ENCODE assay signal across 21 cellular contexts in the genomic region with DNA sequence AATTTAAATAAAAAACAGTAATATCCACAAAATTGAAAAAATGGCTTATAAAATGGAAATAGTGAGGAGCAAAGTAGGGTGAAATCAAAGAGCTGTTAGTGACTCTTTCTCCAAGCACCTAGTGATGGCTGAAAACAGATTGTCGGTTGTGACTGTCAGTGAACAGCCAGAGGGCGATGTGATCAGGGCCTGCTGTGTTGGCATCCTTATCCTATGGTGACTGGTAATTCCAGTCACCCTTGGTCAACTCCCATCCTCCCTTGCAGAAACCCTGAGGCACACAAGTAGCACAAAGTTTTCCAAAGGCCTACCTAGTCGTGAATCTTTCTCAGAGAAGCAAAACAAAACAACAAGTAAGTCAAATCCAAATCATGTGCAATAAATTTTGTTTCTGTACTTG.
DNase-seq lines count a peak whose midpoint lies in the region; ATAC-seq and TF ChIP-seq lines count a peak whose summit lies in the region.
"Had no signal": no experiment of that assay in that cellular context is flagged by ENCODE, and none has a peak within 500 bp of the region (broad histone marks: within the 10 kb centered on the region; RNA-seq: fewer than 3 reads in every experiment).

No MANE protein-coding gene starts in this region.

- no peak for TF ChIP-seq CTCF in SK-N-SH (IDR thresholded peaks at IDR 0.05)
- no peak for TF ChIP-seq CTCF in glutamatergic neuron (IDR thresholded peaks at IDR 0.05; ENCODE audit: partially characterized antibody, unreplicated experiment)
- no peak for TF ChIP-seq CTCF in uterus (IDR thresholded peaks at IDR 0.05)

- peaks cover 2% of the 10 kb centered on the region for H3K27me3 Mint-ChIP-seq in glutamatergic neuron (ENCODE audit: unreplicated experiment)
- no peaks in the 10 kb centered on the region for H3K27me3 Mint-ChIP-seq in activated naive CD4-positive, alpha-beta T cell treated with anti-CD3 and anti-CD28 coated beads for 36 hours (ENCODE audit: low read depth)
- H3K27me3 Mint-ChIP-seq: CD4-positive, alpha-beta T cell; stimulated activated memory B cell treated with anti-CD40 and anti-IgM and Interleukin-4, amounts not matched to agents 10 μg/mL and 1 μg/mL and 100 μg/mL, for 72 hours had no signal

- 34% methylated on average over 3 of the region's 3 CpGs for WGBS in SK-N-SH (ENCODE audit: low lambda C conversion rate)

- H3K27me3 ChIP-seq in SK-N-SH (ENCODE audit: insufficient read depth): no peaks in the 10 kb centered on the region
- no peaks in the 10 kb centered on the region for H3K27me3 ChIP-seq in uterus
- H3K27me3 ChIP-seq: ascending aorta had no signal

- no peak overlapping the region for H3K4me3 Mint-ChIP-seq in glutamatergic neuron (ENCODE audit: unreplicated experiment)
- H3K4me3 Mint-ChIP-seq in activated naive CD4-positive, alpha-beta T cell treated with anti-CD3 and anti-CD28 coated beads for 36 hours: no peak overlapping the region
- H3K4me3 Mint-ChIP-seq: CD4-positive, alpha-beta T cell; stimulated activated memory B cell treated with anti-CD40 and anti-IgM and Interleukin-4, amounts not matched to agents 10 μg/mL and 1 μg/mL and 100 μg/mL, for 72 hours had no signal

- H3K9me3 Mint-ChIP-seq in glutamatergic neuron (ENCODE audit: unreplicated experiment): no peaks in the 10 kb centered on the region
- H3K9me3 Mint-ChIP-seq in activated naive CD4-positive, alpha-beta T cell treated with anti-CD3 and anti-CD28 coated beads for 36 hours: peaks cover 11% of the 10 kb centered on the region

- H3K4me3 ChIP-seq in SK-N-SH (ENCODE audit: low read depth in 2 of 2, low read length in 1 of 2) (no peak overlapping the region), uterus (no peak overlapping the region)
- H3K4me3 ChIP-seq: A549, ascending aorta, mucosa of descending colon had no signal

- POLR2A ChIA-PET in SK-N-SH (lab: Yijun Ruan, JAX): no interaction called here

- no peak overlapping the region for H3K4me2 ChIP-seq in SK-N-SH
- H3K4me2 ChIP-seq: A549 had no signal

- H3K27ac ChIP-seq in SK-N-SH (ENCODE audit: low read depth in 2 of 2, low read length in 1 of 2) (no peak overlapping the region), uterus (peak overlapping the region; percentile 56 to 63)
- H3K27ac ChIP-seq: A549, ascending aorta had no signal

- H3K27ac Mint-ChIP-seq in glutamatergic neuron (ENCODE audit: unreplicated experiment): no peak overlapping the region
- no peak overlapping the region for H3K27ac Mint-ChIP-seq in activated naive CD4-positive, alpha-beta T cell treated with anti-CD3 and anti-CD28 coated beads for 36 hours
- H3K27ac Mint-ChIP-seq: CD4-positive, alpha-beta T cell; stimulated activated memory B cell treated with anti-CD40 and anti-IgM and Interleukin-4, amounts not matched to agents 10 μg/mL and 1 μg/mL and 100 μg/mL, for 72 hours had no signal

- no peak overlapping the region for H2AFZ ChIP-seq in SK-N-SH (ENCODE audit: low read depth)

- no peak for TF ChIP-seq EP300 in SK-N-SH (IDR thresholded peaks at IDR 0.05; ENCODE audit: borderline replicate concordance in 1 of 2, low read depth in 1 of 2, low read length in 1 of 2)

- H4K20me1 ChIP-seq in SK-N-SH (ENCODE audit: insufficient read depth): no peaks in the 10 kb centered on the region

- in situ Hi-C loops in SK-MEL-5 (cut with HindIII; ENCODE audit: low pct_unique_long_range_greater_than_20kb, low sequenced_read_pairs): no loop called here

- H3K36me3 ChIP-seq in SK-N-SH (replicated peaks in 1 of 2; ENCODE audit: control insufficient read depth in 1 of 2, insufficient read depth in 2 of 2, low read length in 1 of 2): no peaks in the 10 kb centered on the region
- H3K36me3 ChIP-seq in uterus: no peaks in the 10 kb centered on the region
- H3K36me3 ChIP-seq: ascending aorta had no signal

- CTCF ChIA-PET in SK-N-SH (lab: Yijun Ruan, JAX): interaction anchor here (1.4 kb wide), 1 partner anchor 81 kb away, joined by 3 read pairs; no protein-coding TSS in a partner anchor
- CTCF ChIA-PET in activated naive CD4-positive, alpha-beta T cell treated with anti-CD3 and anti-CD28 coated beads for 36 hours (lab: Charles Lee): no interaction called here

- H3K4me1 Mint-ChIP-seq in glutamatergic neuron (ENCODE audit: low read depth, unreplicated experiment): no peaks in the 10 kb centered on the region
- H3K4me1 Mint-ChIP-seq in activated naive CD4-positive, alpha-beta T cell treated with anti-CD3 and anti-CD28 coated beads for 36 hours (ENCODE audit: low read depth): no peaks in the 10 kb centered on the region
- H3K4me1 Mint-ChIP-seq: stimulated activated memory B cell treated with anti-CD40 and anti-IgM and Interleukin-4, amounts not matched to agents 10 μg/mL and 1 μg/mL and 100 μg/mL, for 72 hours had no signal

- peaks cover 0 to 6% of the 10 kb centered on the region in 2 experiments; a peak in 2 of 4 replicates for H3K4me1 ChIP-seq in SK-N-SH (ENCODE audit: control insufficient read depth in 1 of 2, insufficient read depth in 2 of 2, low read depth in 1 of 2, low read length in 1 of 2)
- no peaks in the 10 kb centered on the region for H3K4me1 ChIP-seq in uterus
- H3K4me1 ChIP-seq: A549, ascending aorta had no signal

- H3K9ac ChIP-seq in SK-N-SH: no peak overlapping the region

- no peaks in the 10 kb centered on the region for H3F3A ChIP-seq in SK-N-SH (replicated peaks; ENCODE audit: insufficient read depth)

- DNase-seq in SK-N-SH: peak; percentile 3
- DNase-seq in SK-MEL-5 (ENCODE audit: low read depth, low spot score): peak; percentile 9
- peak; percentile 16 for DNase-seq in glutamatergic neuron
- no peak for DNase-seq in uterus
- DNase-seq in activated naive CD4-positive, alpha-beta T cell treated with anti-CD3 and anti-CD28 coated beads for 36 hours: no peak
- DNase-seq in hepatic stellate cell (ENCODE audit: low spot score): no peak
- DNase-seq: activated naive CD4-positive, alpha-beta T cell; CD4-positive, alpha-beta T cell; HCEC 1CT; hypothalamus; KG1; left colon; mucosa of descending colon; NCI-H2171 treated with DMSO at 0.1 percent for 48 hours; NCI-H774; stimulated activated CD4-positive, alpha-beta T cell treated with anti-CD3 and anti-CD28 coated beads, Interleukin-15, amount 100 ng/mL, for 24 hours had no signal

- H3K9me2 ChIP-seq in SK-N-SH: no peaks in the 10 kb centered on the region

- intact Hi-C loops in uterus (cut with DNase I; ENCODE audit: low total_unique reads): no loop called here
- intact Hi-C loops in activated naive CD4-positive, alpha-beta T cell treated with anti-CD3 and anti-CD28 coated beads for 36 hours (cut with micrococcal nuclease): no loop called here

- H3K9me3 ChIP-seq in SK-N-SH (no peaks in the 10 kb centered on the region; the same call in 1 of the 2 replicates), uterus (no peaks in the 10 kb centered on the region)
- H3K9me3 ChIP-seq: A549, ascending aorta, mucosa of descending colon had no signal

- H3K36me3 Mint-ChIP-seq in glutamatergic neuron (ENCODE audit: unreplicated experiment): no peaks in the 10 kb centered on the region
- no peaks in the 10 kb centered on the region for H3K36me3 Mint-ChIP-seq in activated naive CD4-positive, alpha-beta T cell treated with anti-CD3 and anti-CD28 coated beads for 36 hours (ENCODE audit: low read depth)
- H3K36me3 Mint-ChIP-seq: stimulated activated memory B cell treated with anti-CD40 and anti-IgM and Interleukin-4, amounts not matched to agents 10 μg/mL and 1 μg/mL and 100 μg/mL, for 72 hours had no signal

- TF ChIP-seq RAD21 in SK-N-SH (IDR thresholded peaks at IDR 0.05; ENCODE audit: low read length): no peak; the same call in 1 of the 2 replicates

- no peaks in the 10 kb centered on the region for H3K79me2 ChIP-seq in SK-N-SH (ENCODE audit: insufficient read depth)

- no peak for ATAC-seq in SK-N-SH treated with all-trans-retinoic acid at 6 μM for 48 hours
- ATAC-seq in GM18519 (IDR thresholded peaks at IDR 0.05; ENCODE audit: low FRiP score, unreplicated experiment): no peak
- ATAC-seq: A549; left colon; mucosa of descending colon; stimulated activated memory B cell treated with anti-CD40 and anti-IgM and Interleukin-4, amounts not matched to agents 10 μg/mL and 1 μg/mL and 100 μg/mL, for 72 hours had no signal

- no peak for TF ChIP-seq POLR2A in uterus (IDR thresholded peaks at IDR 0.05)

TF ChIP-seq in SK-N-SH, 30 proteins besides CTCF, POLR2A, EP300 and RAD21 (continues in another document):
- TF ChIP-seq SMC3 (IDR thresholded peaks at IDR 0.05; ENCODE audit: low read depth, low read length) (no peak), JUND (IDR thresholded peaks at IDR 0.05) (no peak)
- TF ChIP-seq, protein P1, sequence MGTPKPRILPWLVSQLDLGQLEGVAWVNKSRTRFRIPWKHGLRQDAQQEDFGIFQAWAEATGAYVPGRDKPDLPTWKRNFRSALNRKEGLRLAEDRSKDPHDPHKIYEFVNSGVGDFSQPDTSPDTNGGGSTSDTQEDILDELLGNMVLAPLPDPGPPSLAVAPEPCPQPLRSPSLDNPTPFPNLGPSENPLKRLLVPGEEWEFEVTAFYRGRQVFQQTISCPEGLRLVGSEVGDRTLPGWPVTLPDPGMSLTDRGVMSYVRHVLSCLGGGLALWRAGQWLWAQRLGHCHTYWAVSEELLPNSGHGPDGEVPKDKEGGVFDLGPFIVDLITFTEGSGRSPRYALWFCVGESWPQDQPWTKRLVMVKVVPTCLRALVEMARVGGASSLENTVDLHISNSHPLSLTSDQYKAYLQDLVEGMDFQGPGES (IDR thresholded peaks at IDR 0.05; ENCODE audit: low read depth, low read length): no peak

TF ChIP-seq in SK-N-SH treated with all-trans-retinoic acid at 6 μM for 48 hours, 23 proteins besides CTCF, POLR2A, EP300 and RAD21 (continues in another document):
- TF ChIP-seq PPARA (CRISPR knock-in tag; IDR thresholded peaks at IDR 0.05; ENCODE audit: borderline replicate concordance) (no peak), ISL1 (CRISPR knock-in tag; IDR thresholded peaks at IDR 0.05) (no peak), RARB (CRISPR knock-in tag; IDR thresholded peaks at IDR 0.05) (no peak), ARNTL (CRISPR knock-in tag; IDR thresholded peaks at IDR 0.05; ENCODE audit: borderline replicate concordance, low read depth) (no peak)
- TF ChIP-seq, protein P2, sequence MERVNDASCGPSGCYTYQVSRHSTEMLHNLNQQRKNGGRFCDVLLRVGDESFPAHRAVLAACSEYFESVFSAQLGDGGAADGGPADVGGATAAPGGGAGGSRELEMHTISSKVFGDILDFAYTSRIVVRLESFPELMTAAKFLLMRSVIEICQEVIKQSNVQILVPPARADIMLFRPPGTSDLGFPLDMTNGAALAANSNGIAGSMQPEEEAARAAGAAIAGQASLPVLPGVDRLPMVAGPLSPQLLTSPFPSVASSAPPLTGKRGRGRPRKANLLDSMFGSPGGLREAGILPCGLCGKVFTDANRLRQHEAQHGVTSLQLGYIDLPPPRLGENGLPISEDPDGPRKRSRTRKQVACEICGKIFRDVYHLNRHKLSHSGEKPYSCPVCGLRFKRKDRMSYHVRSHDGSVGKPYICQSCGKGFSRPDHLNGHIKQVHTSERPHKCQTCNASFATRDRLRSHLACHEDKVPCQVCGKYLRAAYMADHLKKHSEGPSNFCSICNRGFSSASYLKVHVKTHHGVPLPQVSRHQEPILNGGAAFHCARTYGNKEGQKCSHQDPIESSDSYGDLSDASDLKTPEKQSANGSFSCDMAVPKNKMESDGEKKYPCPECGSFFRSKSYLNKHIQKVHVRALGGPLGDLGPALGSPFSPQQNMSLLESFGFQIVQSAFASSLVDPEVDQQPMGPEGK (CRISPR knock-in tag; IDR thresholded peaks at IDR 0.05; ENCODE audit: borderline replicate concordance): no peak

Comparison
In these comparisons a context has a peak if more than half of its experiments do, and no peak if none do; other contexts are left out.
1. DNase-seq: peak in SK-N-SH (single experiment), SK-MEL-5 (single experiment) and glutamatergic neuron (single experiment); none in uterus (0 of 2), activated naive CD4-positive, alpha-beta T cell treated with anti-CD3 and anti-CD28 coated beads for 36 hours (single experiment) and hepatic stellate cell (single experiment).
2. H3K27ac ChIP-seq: peak in uterus (2 of 2); none in SK-N-SH (0 of 2).